Comparison of ENCODE assay signal across 1 cellular context in the genomic region with DNA sequence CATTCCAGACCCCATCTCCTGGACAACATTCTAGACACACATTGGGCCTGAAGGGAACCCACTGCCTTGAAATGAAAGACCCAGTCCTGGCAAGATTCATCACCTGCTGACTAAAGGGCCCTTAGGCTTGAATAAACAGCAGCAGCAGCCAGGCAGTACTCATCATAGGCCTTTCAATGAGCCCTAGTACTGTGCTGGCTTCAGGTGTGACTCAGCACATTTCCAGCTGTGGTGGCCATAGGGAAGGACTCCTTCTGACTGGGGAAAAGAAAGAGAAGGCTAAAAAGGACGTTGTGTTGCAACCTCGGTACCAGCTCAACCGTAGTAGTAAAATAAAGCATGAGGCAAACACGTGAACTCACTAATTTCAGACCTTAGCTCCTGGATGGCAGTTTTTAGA.
TF ChIP-seq lines count a peak whose summit lies in the region.

No MANE protein-coding gene starts in this region.

TF ChIP-seq in WTC11, 78 proteins besides CTCF, POLR2A, EP300 and RAD21 (continued from another document):
- TF ChIP-seq RELA (CRISPR knock-in tag; IDR thresholded peaks at IDR 0.05; ENCODE audit: borderline replicate concordance) (no peak), GTF2I (CRISPR knock-in tag; conservative IDR thresholded peaks at IDR 0.05) (no peak), ZNF317 (CRISPR knock-in tag; IDR thresholded peaks at IDR 0.05; ENCODE audit: borderline replicate concordance, low read depth) (no peak), ZNF512 (CRISPR knock-in tag; IDR thresholded peaks at IDR 0.05; ENCODE audit: borderline replicate concordance) (no peak), ZNF396 (CRISPR knock-in tag; IDR thresholded peaks at IDR 0.05; ENCODE audit: borderline replicate concordance) (no peak), SOX15 (CRISPR knock-in tag; IDR thresholded peaks at IDR 0.05) (no peak), NR3C1 (CRISPR knock-in tag; conservative IDR thresholded peaks at IDR 0.05; ENCODE audit: low read depth) (no peak)
TF ChIP-seq in WTC11: peak in this region for 0.
